Comparison of ENCODE assay signal across 8 cellular contexts in genomic region chr7:51366930-51367613, GRCh38. TPM values are rescaled to one million over a fixed set of nuclear protein-coding genes. Genes with fewer than 3 reads are reported as not detected.
DNase-seq lines count a peak whose midpoint lies in the region; ATAC-seq, FAIRE-seq and TF ChIP-seq lines count a peak whose summit lies in the region.

No MANE protein-coding gene starts in this region.

- WGBS in A549 (ENCODE audit: missing lambda C conversion rate), result 21% methylated on average over 5 of the region's 6 CpGs

- ATAC-seq in A549, result peak; percentile 93 to 97
- peak; percentile 64 for ATAC-seq in HG02870 (IDR thresholded peaks at IDR 0.05; ENCODE audit: unreplicated experiment)
- peak; percentile 41 for ATAC-seq in stimulated activated effector memory CD8-positive, alpha-beta T cell treated with anti-CD3 and anti-CD28 coated beads, Interleukin-12 subunit alpha, Interleukin-12 subunit beta, amount 100 ng/mL, for 72 hours
- ATAC-seq in HG03135 (IDR thresholded peaks at IDR 0.05; ENCODE audit: unreplicated experiment), result no peak

- H3K4me3 ChIP-seq in A549, result no peak overlapping the region
- no peak overlapping the region for H3K4me3 ChIP-seq in astrocyte of the spinal cord (ENCODE audit: low read depth, low read length)

- in situ Hi-C loops in astrocyte of the spinal cord (cut with HindIII; ENCODE audit: low sequenced_read_pairs), result no loop called here

- POLR2A ChIA-PET in A549 (lab: Yijun Ruan, JAX), result no interaction called here

- TF ChIP-seq RAD21 in A549 (conservative IDR thresholded peaks at IDR 0.05 in 1 of 2, IDR thresholded peaks at IDR 0.05 in 1 of 2), result peak; percentile 76

- H3K27ac Mint-ChIP-seq in stimulated activated effector memory CD8-positive, alpha-beta T cell treated with anti-CD3 and anti-CD28 coated beads, Interleukin-12 subunit alpha, Interleukin-12 subunit beta, amount 100 ng/mL, for 72 hours, result no peak overlapping the region

- no peak overlapping the region for H3K4me3 Mint-ChIP-seq in stimulated activated effector memory CD8-positive, alpha-beta T cell treated with anti-CD3 and anti-CD28 coated beads, Interleukin-12 subunit alpha, Interleukin-12 subunit beta, amount 100 ng/mL, for 72 hours

- H3K36me3 Mint-ChIP-seq in stimulated activated effector memory CD8-positive, alpha-beta T cell treated with anti-CD3 and anti-CD28 coated beads, Interleukin-12 subunit alpha, Interleukin-12 subunit beta, amount 100 ng/mL, for 72 hours, result peaks cover 1% of the 10 kb centered on the region

- TF ChIP-seq EP300 in A549 (IDR thresholded peaks at IDR 0.05), result no peak

- peaks cover 7% of the 10 kb centered on the region for H3K9me3 Mint-ChIP-seq in stimulated activated effector memory CD8-positive, alpha-beta T cell treated with anti-CD3 and anti-CD28 coated beads, Interleukin-12 subunit alpha, Interleukin-12 subunit beta, amount 100 ng/mL, for 72 hours

- H3K27ac ChIP-seq in A549, result no peak overlapping the region

- no peaks in the 10 kb centered on the region for H3K4me1 Mint-ChIP-seq in stimulated activated effector memory CD8-positive, alpha-beta T cell treated with anti-CD3 and anti-CD28 coated beads, Interleukin-12 subunit alpha, Interleukin-12 subunit beta, amount 100 ng/mL, for 72 hours

- no peak overlapping the region for H3K4me2 ChIP-seq in A549

- no peaks in the 10 kb centered on the region for H3K4me1 ChIP-seq in A549

- CTCF ChIA-PET in A549 (lab: Yijun Ruan, JAX), result interaction anchor here (0.6 to 6.8 kb wide), 52 partner anchors 9 to 1231 kb away, joined by 3 to 176 read pairs (median 4); no protein-coding TSS in a partner anchor

- peak; percentile 57 to 84 for DNase-seq in A549 (ENCODE audit: low read depth in 1 of 2, low spot score in 1 of 2)
- peak; percentile 2 for DNase-seq in GM04504 (ENCODE audit: low read depth)
- DNase-seq in NCI-H2227 treated with DMSO at 0.1 percent for 48 hours (lab: John Stamatoyannopoulos, UW), result peak; percentile 46
- peak; percentile 44 for DNase-seq in astrocyte of the spinal cord (ENCODE audit: low read depth, low spot score)
- DNase-seq in iPS DF 4.7 (ENCODE audit: extremely low read depth, low spot score), result peak; percentile 69
- DNase-seq in stimulated activated effector memory CD8-positive, alpha-beta T cell treated with anti-CD3 and anti-CD28 coated beads, Interleukin-12 subunit alpha, Interleukin-12 subunit beta, amount 100 ng/mL, for 72 hours (ENCODE audit: low spot score in 2 of 2), result no peak

- peak; percentile 77 for FAIRE-seq in A549 (lab: Jason Lieb, UNC)

- H3K9me3 ChIP-seq in A549, result no peaks in the 10 kb centered on the region

- TF ChIP-seq CTCF in A549 (IDR thresholded peaks at IDR 0.05) (peak; percentile 58), astrocyte of the spinal cord (IDR thresholded peaks at IDR 0.05; ENCODE audit: low read depth, low read length) (peak; percentile 76)

- TF ChIP-seq POLR2A in A549 (IDR thresholded peaks at IDR 0.05; ENCODE audit: low read length), result no peak

TF ChIP-seq in A549, 52 proteins besides CTCF, POLR2A, EP300 and RAD21:
- TF ChIP-seq KDM1A (IDR thresholded peaks at IDR 0.05; ENCODE audit: low read depth) (no peak), SMC3 (IDR thresholded peaks at IDR 0.05) (peak; percentile 76)

RNA-seq across cellular contexts. Expression of gene COBL, which starts 50.5 kb away (rescaled TPM):
- polyA plus RNA-seq in A549 (2011; rRNA removed) (7.4 and 7.8 TPM in 2 replicates), A549 (2017; fragmentation: RNase III; extraction: RNeasy Plus Mini Kit Qiagen cat#74134 plus additional on column Dnase treatment) (1.5 to 1.7 TPM (median 1.5 TPM) in 3 replicates)
- 2.2 TPM in 2 replicates for polyA plus RNA-seq in A549 (2012; cell fraction: cytosol; rRNA removed)
- polyA plus RNA-seq in A549 (2012; cell fraction: nucleus; rRNA removed), result 1.8 and 2.1 TPM in 2 replicates
- polyA minus RNA-seq in A549 (2011; rRNA and poly(A)+ RNA removed), result 9.4 and 15.2 TPM in 2 replicates

Comparison
In these comparisons a context has a peak if more than half of its experiments do, and no peak if none do; other contexts are left out.
1. DNase-seq: peak in A549 (2 of 2), GM04504 (single experiment), NCI-H2227 treated with DMSO at 0.1 percent for 48 hours (single experiment), astrocyte of the spinal cord (single experiment) and iPS DF 4.7 (single experiment); none in stimulated activated effector memory CD8-positive, alpha-beta T cell treated with anti-CD3 and anti-CD28 coated beads, Interleukin-12 subunit alpha, Interleukin-12 subunit beta, amount 100 ng/mL, for 72 hours (0 of 2).